Comparison of ENCODE assay signal across 8 cellular contexts in the genomic region with DNA sequence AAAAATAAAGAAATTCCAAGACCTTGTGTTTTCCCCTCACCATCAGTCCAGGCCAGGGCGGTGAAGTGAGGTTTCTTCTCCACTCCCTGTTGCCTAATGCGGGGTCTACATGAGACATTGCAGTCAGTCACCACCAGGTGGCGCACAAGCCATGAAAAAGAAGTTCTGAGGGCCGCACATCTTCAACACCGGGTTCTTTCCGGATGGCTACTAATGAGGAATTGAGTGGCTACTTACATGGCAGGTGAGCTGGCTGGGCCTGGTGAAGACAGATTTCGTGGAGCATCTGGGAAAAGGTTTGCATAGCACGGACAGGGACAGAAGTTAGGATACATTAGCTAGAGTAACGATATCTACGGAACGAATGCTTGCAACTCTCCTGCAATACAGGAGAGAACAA. TPM values are rescaled to one million over a fixed set of nuclear protein-coding genes. Genes with fewer than 3 reads are reported as not detected.
A peak's percentile ranks its signal among the peaks of the same experiment; 100 is the strongest.
DNase-seq lines count a peak whose midpoint lies in the region; ATAC-seq, FAIRE-seq and TF ChIP-seq lines count a peak whose summit lies in the region.

No MANE protein-coding gene starts in this region.

- H3K27ac Mint-ChIP-seq in activated naive CD4-positive, alpha-beta T cell treated with anti-CD3 and anti-CD28 coated beads, Interleukin-2, amount 50 U/mL, for 72 hours, result no peak overlapping the region

- DNase-seq in GM10248 (ENCODE audit: extremely low spot score) (peak; percentile 74), NCI-H1105 (lab: John Stamatoyannopoulos, UW) (peak; percentile 79), glomerular visceral epithelial cell (ENCODE audit: extremely low spot score) (peak; percentile 87), pons (ENCODE audit: low spot score) (peak; percentile 82), urothelium cell line (ENCODE audit: low spot score) (peak; percentile 80)
- peak; percentile 70 to 86 for DNase-seq in activated naive CD4-positive, alpha-beta T cell treated with anti-CD3 and anti-CD28 coated beads, Interleukin-2, amount 50 U/mL, for 72 hours (ENCODE audit: low spot score in 2 of 2)

- ATAC-seq in SK-N-SH treated with all-trans-retinoic acid at 6 μM for 48 hours, result peak; percentile 53
- ATAC-seq in activated naive CD4-positive, alpha-beta T cell treated with anti-CD3 and anti-CD28 coated beads, Interleukin-2, amount 50 U/mL, for 72 hours, result no peak
- ATAC-seq in GM21526 (IDR thresholded peaks at IDR 0.05; ENCODE audit: low FRiP score, unreplicated experiment), result no peak

- TF ChIP-seq CTCF in GM10248 (IDR thresholded peaks at IDR 0.05; ENCODE audit: control extremely low read depth, extremely low read depth, low read depth, missing control alignments), result peak; percentile 87

- FAIRE-seq in urothelium cell line (lab: Jason Lieb, UNC), result peak; percentile 37

- no peaks in the 10 kb centered on the region for H3K9me3 Mint-ChIP-seq in activated naive CD4-positive, alpha-beta T cell treated with anti-CD3 and anti-CD28 coated beads, Interleukin-2, amount 50 U/mL, for 72 hours

- no peaks in the 10 kb centered on the region for H3K36me3 Mint-ChIP-seq in activated naive CD4-positive, alpha-beta T cell treated with anti-CD3 and anti-CD28 coated beads, Interleukin-2, amount 50 U/mL, for 72 hours

- POLR2A ChIA-PET in GM10248 (lab: Yijun Ruan, JAX), result no interaction called here

- CTCF ChIA-PET in GM10248 (lab: Yijun Ruan, JAX), result interaction anchor here (0.8 to 13.5 kb wide), 19 partner anchors 9 to 406 kb away, joined by 3 to 220 read pairs (median 5); partner anchors contain the start of gene S100A11

TF ChIP-seq in SK-N-SH treated with all-trans-retinoic acid at 6 μM for 48 hours, 23 proteins besides CTCF, POLR2A, EP300 and RAD21:
- TF ChIP-seq ZFP30 (CRISPR knock-in tag; IDR thresholded peaks at IDR 0.05), result no peak
- TF ChIP-seq RARB (CRISPR knock-in tag; IDR thresholded peaks at IDR 0.05), result no peak
- TF ChIP-seq TSHZ2 (CRISPR knock-in tag; IDR thresholded peaks at IDR 0.05), result no peak

RNA-seq across cellular contexts. Expression of gene S100A11, which starts 15.8 kb away (rescaled TPM):
- total RNA-seq in activated naive CD4-positive, alpha-beta T cell treated with anti-CD3 and anti-CD28 coated beads, Interleukin-2, amount 50 U/mL, for 72 hours, result 100 to 1,000 TPM; 197 to 272 TPM

RNA-seq across cellular contexts. Expression of gene TCHHL1, which starts 36.3 kb away (rescaled TPM):
- total RNA-seq in activated naive CD4-positive, alpha-beta T cell treated with anti-CD3 and anti-CD28 coated beads, Interleukin-2, amount 50 U/mL, for 72 hours, result not detected

RNA-seq across cellular contexts. Expression of gene S100A10, which starts 58.9 kb away (rescaled TPM):
- total RNA-seq in activated naive CD4-positive, alpha-beta T cell treated with anti-CD3 and anti-CD28 coated beads, Interleukin-2, amount 50 U/mL, for 72 hours, result 100 to 1,000 TPM in 1 of 2 donors, 10 to 100 TPM in 1; 49.2 to 290 TPM
